ENCODE assay signal across 1 cellular context in genomic region chr1:116869611-116870010, GRCh38.
TF ChIP-seq lines count a peak whose summit lies in the region.

No MANE protein-coding gene starts in this region.

TF ChIP-seq in HEK293, 187 proteins besides CTCF, POLR2A, EP300 and RAD21 (continued from another document):
- peak; percentile 66 for TF ChIP-seq ZNF513 (tag by site-specific recombination; IDR thresholded peaks at IDR 0.05)
